In genomic region chr2:168231609-168232241, GRCh38 we compare ENCODE assay signal across 15 cellular contexts. TPM values are rescaled to one million over a fixed set of nuclear protein-coding genes. Genes with fewer than 3 reads are reported as not detected.
DNase-seq lines count a peak whose midpoint lies in the region; ATAC-seq and TF ChIP-seq lines count a peak whose summit lies in the region.
"Had no signal": no experiment of that assay in that cellular context is flagged by ENCODE, and none has a peak within 500 bp of the region (broad histone marks: within the 10 kb centered on the region; RNA-seq: fewer than 3 reads in every experiment).

No MANE protein-coding gene starts in this region.

- POLR2A ChIA-PET in PC-9 (lab: Charles Lee; ENCODE audit: unreplicated experiment) = interaction anchor here (1.0 kb wide), 1 partner anchor 1890 kb away, joined by 8 read pairs; no protein-coding TSS in a partner anchor

- H3K4me2 ChIP-seq in PC-9 = no peak overlapping the region

- H3K9me2 ChIP-seq in PC-9 (ENCODE audit: insufficient read depth) = no peaks in the 10 kb centered on the region

- H4K20me1 ChIP-seq in PC-9 (ENCODE audit: insufficient read depth) = no peaks in the 10 kb centered on the region

- H3K27me3 ChIP-seq in left ventricle myocardium inferior (ENCODE audit: low read depth) = no peaks in the 10 kb centered on the region
- H3K27me3 ChIP-seq in PC-9 (ENCODE audit: insufficient read depth, low read depth) = no peaks in the 10 kb centered on the region
- H3K27me3 ChIP-seq: neutrophil, transverse colon had no signal

- CTCF ChIA-PET in PC-9 (lab: Charles Lee) = no interaction called here

- intact Hi-C loops in left ventricle myocardium inferior (cut with micrococcal nuclease) = no loop called here
- intact Hi-C loops in PC-9 (cut with micrococcal nuclease; ENCODE audit: unreplicated experiment) = no loop called here

- TF ChIP-seq CTCF in left ventricle myocardium inferior (IDR thresholded peaks at IDR 0.05; ENCODE audit: borderline replicate concordance) (no peak), PC-9 (conservative IDR thresholded peaks at IDR 0.05) (no peak)

- H3K27me3 Mint-ChIP-seq in T-helper 17 cell = no peaks in the 10 kb centered on the region
- H3K27me3 Mint-ChIP-seq: activated CD4-positive, alpha-beta T cell treated with anti-CD3 and anti-CD28 coated beads, Interleukin-2, amount 10 ng/mL, durations not matched to agents 24 days and 14 days; stimulated activated naive B cell treated with anti-CD40 and anti-IgM and Interleukin-4, amounts not matched to agents 10 μg/mL and 1 μg/mL and 100 μg/mL, for 72 hours had no signal

- H3K36me3 ChIP-seq in left ventricle myocardium inferior (no peaks in the 10 kb centered on the region), PC-9 (ENCODE audit: low read depth) (no peaks in the 10 kb centered on the region)
- H3K36me3 ChIP-seq: neutrophil, transverse colon had no signal

- peaks cover 43% of the 10 kb centered on the region for H3K79me2 ChIP-seq in PC-9 (ENCODE audit: low read depth)

- DNase-seq in NCI-H345 (lab: John Stamatoyannopoulos, UW) (peak; percentile 64), NCI-H345 treated with DMSO at 0.1 percent for 48 hours (lab: John Stamatoyannopoulos, UW; ENCODE audit: unreplicated experiment) (no peak), T-helper 17 cell (no peak), left ventricle myocardium inferior (peak; percentile 31), substantia nigra (lab: John Stamatoyannopoulos, UW) (peak in 31 of 49 donors; percentile 1 to 66 (median 31)), PC-9 (no peak), NCI-H1930 (lab: John Stamatoyannopoulos, UW) (no peak)
- DNase-seq: activated CD4-positive, alpha-beta T cell treated with anti-CD3 and anti-CD28 coated beads, Interleukin-2, amount 10 ng/mL, durations not matched to agents 24 days and 14 days; activated CD8-positive, alpha-beta memory T cell treated with anti-CD3 and anti-CD28 coated beads, Interleukin-2, amount 50 U/mL, for 48 hours; amniotic stem cell; stimulated activated CD4-positive, alpha-beta T cell treated with anti-CD3 and anti-CD28 coated beads, Interleukin-15, amount 100 ng/mL, for 24 hours; stimulated activated naive B cell treated with anti-CD40 and anti-IgM and Interleukin-4, amounts not matched to agents 10 μg/mL and 1 μg/mL and 100 μg/mL, for 72 hours; transverse colon had no signal

- no peak for ATAC-seq in T-helper 17 cell
- ATAC-seq in HG02642 (IDR thresholded peaks at IDR 0.05; ENCODE audit: poor library complexity, unreplicated experiment) = no peak
- ATAC-seq: stimulated activated naive B cell treated with anti-CD40 and anti-IgM and Interleukin-4, amounts not matched to agents 10 μg/mL and 1 μg/mL and 100 μg/mL, for 72 hours had no signal

- no peaks in the 10 kb centered on the region for H3F3A ChIP-seq in PC-9 (ENCODE audit: insufficient read depth, low read depth)

- H3K4me3 Mint-ChIP-seq in T-helper 17 cell = no peak overlapping the region
- H3K4me3 Mint-ChIP-seq: activated CD4-positive, alpha-beta T cell treated with anti-CD3 and anti-CD28 coated beads, Interleukin-2, amount 10 ng/mL, durations not matched to agents 24 days and 14 days; stimulated activated naive B cell treated with anti-CD40 and anti-IgM and Interleukin-4, amounts not matched to agents 10 μg/mL and 1 μg/mL and 100 μg/mL, for 72 hours had no signal

- no peak overlapping the region for H2AFZ ChIP-seq in PC-9

- H3K4me1 Mint-ChIP-seq in T-helper 17 cell = peaks cover 10% of the 10 kb centered on the region

- H3K4me3 ChIP-seq in left ventricle myocardium inferior = no peak overlapping the region
- H3K4me3 ChIP-seq in PC-9 = no peak overlapping the region
- H3K4me3 ChIP-seq: transverse colon had no signal

- H3K4me1 ChIP-seq in left ventricle myocardium inferior = peaks cover 15% of the 10 kb centered on the region
- no peaks in the 10 kb centered on the region for H3K4me1 ChIP-seq in PC-9 (replicated peaks; ENCODE audit: insufficient read depth)

- H3K27ac ChIP-seq in left ventricle myocardium inferior (replicated peaks) (no peak overlapping the region), substantia nigra (ENCODE audit: low read depth, low read length, poor library complexity, severe bottlenecking) (no peak overlapping the region), PC-9 (no peak overlapping the region)
- H3K27ac ChIP-seq: neutrophil, transverse colon had no signal

- no TSS peak for BruUV-seq in PC-9 (replicated peaks; lab: Mats Ljungman, UMichigan)

- peaks cover 2% of the 10 kb centered on the region for H3K36me3 Mint-ChIP-seq in T-helper 17 cell (ENCODE audit: low read depth)

- H3K9me3 ChIP-seq in T-helper 17 cell (ENCODE audit: control insufficient read depth, low read length, poor library complexity, severe bottlenecking) (no peaks in the 10 kb centered on the region), left ventricle myocardium inferior (replicated peaks) (peaks cover 7% of the 10 kb centered on the region), PC-9 (ENCODE audit: insufficient read depth, low read depth) (no peaks in the 10 kb centered on the region)
- H3K9me3 ChIP-seq: neutrophil, transverse colon had no signal

- peak overlapping the region; percentile 11 for H3K27ac Mint-ChIP-seq in T-helper 17 cell
- H3K27ac Mint-ChIP-seq: activated CD4-positive, alpha-beta T cell treated with anti-CD3 and anti-CD28 coated beads, Interleukin-2, amount 10 ng/mL, durations not matched to agents 24 days and 14 days; stimulated activated naive B cell treated with anti-CD40 and anti-IgM and Interleukin-4, amounts not matched to agents 10 μg/mL and 1 μg/mL and 100 μg/mL, for 72 hours had no signal

RNA-seq across cellular contexts. Expression of gene STK39, which starts 15.7 kb away (rescaled TPM):
- total RNA-seq in T-helper 17 cell = 10 to 100 TPM; 24.1 to 26.1 TPM
- total RNA-seq in left ventricle myocardium inferior = 23.2 TPM
- 14.5 and 18.6 TPM in 2 replicates for total RNA-seq in PC-9 (2021)

Comparison
In these comparisons a context has a peak if more than half of its experiments do, and no peak if none do; other contexts are left out.
1. DNase-seq: peak in NCI-H345 (single experiment), left ventricle myocardium inferior (single experiment) and substantia nigra (31 of 49); none in NCI-H345 treated with DMSO at 0.1 percent for 48 hours (single experiment), T-helper 17 cell (0 of 3), PC-9 (0 of 2) and NCI-H1930 (0 of 2).